In the genomic region with DNA sequence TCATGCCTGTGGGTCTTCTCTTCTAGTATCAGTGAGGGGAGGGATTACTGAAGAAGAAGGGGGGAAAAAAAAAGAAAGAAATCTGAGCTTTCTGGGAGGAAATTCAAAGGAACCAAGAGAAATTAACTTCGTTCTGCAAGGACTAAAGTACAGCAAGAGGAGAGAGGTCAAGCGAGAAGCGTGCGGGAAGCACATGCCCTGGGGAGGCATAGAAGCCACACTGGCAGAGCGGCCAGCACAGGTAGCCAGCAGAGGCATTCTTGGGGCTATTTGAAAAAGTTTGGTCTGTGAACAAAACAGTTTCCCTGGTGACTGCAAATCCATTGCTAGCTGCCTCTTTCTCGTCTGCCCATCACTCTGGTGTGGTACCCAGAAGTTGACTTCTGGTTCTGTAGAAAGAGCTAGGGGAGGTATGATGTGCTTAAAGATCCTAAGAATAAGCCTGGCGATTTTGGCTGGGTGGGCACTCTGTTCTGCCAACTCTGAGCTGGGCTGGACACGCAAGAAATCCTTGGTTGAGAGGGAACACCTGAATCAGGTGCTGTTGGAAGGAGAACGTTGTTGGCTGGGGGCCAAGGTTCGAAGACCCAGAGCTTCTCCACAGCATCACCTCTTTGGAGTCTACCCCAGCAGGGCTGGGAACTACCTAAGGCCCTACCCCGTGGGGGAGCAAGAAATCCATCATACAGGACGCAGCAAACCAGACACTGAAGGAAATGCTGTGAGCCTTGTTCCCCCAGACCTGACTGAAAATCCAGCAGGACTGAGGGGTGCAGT, we compare ENCODE assay signal across 31 cellular contexts.
"Had no signal": no experiment of that assay in that cellular context is flagged by ENCODE, and none has a peak within 500 bp of the region (broad histone marks: within the 10 kb centered on the region; RNA-seq: fewer than 3 reads in every experiment).

No MANE protein-coding gene starts in this region.

- H3K36me3 ChIP-seq: adrenal gland, cardiac muscle cell, colonic mucosa, esophagus squamous epithelium, gastroesophageal sphincter, WERI-Rb-1 had no signal

- H3K4me1 ChIP-seq: adrenal gland, colonic mucosa, esophagus squamous epithelium had no signal

- H3K4me3 ChIP-seq: adrenal gland, body of pancreas, cardiac muscle cell, colonic mucosa, esophagus squamous epithelium, gastroesophageal sphincter had no signal

- FAIRE-seq: endometrium, endothelial cell of umbilical vein had no signal

- DNase-seq: activated B cell treated with CpG ODN at 0.5 μM for 24 hours; activated CD4-positive, alpha-beta T cell treated with anti-CD3 and anti-CD28 coated beads for 48 hours; activated CD4-positive, alpha-beta T cell treated with anti-CD3 and anti-CD28 coated beads, Interleukin-2, amount 50 U/mL, for 1 hour; activated CD4-positive, alpha-beta T cell treated with anti-CD3 and anti-CD28 coated beads, Interleukin-2, amount 50 U/mL, for 48 hours; activated CD8-positive, alpha-beta memory T cell treated with anti-CD3 and anti-CD28 coated beads for 24 hours; activated CD8-positive, alpha-beta T cell treated with anti-CD3 and anti-CD28 coated beads for 36 hours; activated effector memory CD4-positive, alpha-beta T cell treated with anti-CD3 and anti-CD28 coated beads, Interleukin-2, amount 50 U/mL, for 16 hours; activated naive CD4-positive, alpha-beta T cell treated with anti-CD3 and anti-CD28 coated beads for 36 hours; activated naive CD8-positive, alpha-beta T cell treated with anti-CD3 and anti-CD28 coated beads for 36 hours; activated naive CD8-positive, alpha-beta T cell treated with anti-CD3 and anti-CD28 coated beads, Interleukin-2, amount 50 U/mL, for 24 hours; activated T-cell treated with anti-CD3 and anti-CD28 coated beads, Interleukin-2, amount 50 U/mL, for 1 hour; activated T-cell treated with anti-CD3 and anti-CD28 coated beads, Interleukin-2, amount 50 U/mL, for 48 hours; adrenal gland; amygdala; aorta; central memory CD4-positive, alpha-beta T cell; cerebellar nuclear complex; colonic mucosa; effector CD8-positive, alpha-beta T cell; esophagus squamous epithelium; foreskin melanocyte; T-helper 1 cell; T-helper 17 cell; T1000; WERI-Rb-1 had no signal

- H3K27me3 ChIP-seq: body of pancreas, cardiac muscle cell, colonic mucosa had no signal

- H3K9me3 ChIP-seq: adrenal gland, body of pancreas, colonic mucosa, esophagus squamous epithelium, gastroesophageal sphincter had no signal

- H3K27ac ChIP-seq: adrenal gland, body of pancreas, cardiac muscle cell, colonic mucosa, epithelial cell of prostate, esophagus squamous epithelium, gastroesophageal sphincter, WERI-Rb-1 had no signal
